In the genomic region with DNA sequence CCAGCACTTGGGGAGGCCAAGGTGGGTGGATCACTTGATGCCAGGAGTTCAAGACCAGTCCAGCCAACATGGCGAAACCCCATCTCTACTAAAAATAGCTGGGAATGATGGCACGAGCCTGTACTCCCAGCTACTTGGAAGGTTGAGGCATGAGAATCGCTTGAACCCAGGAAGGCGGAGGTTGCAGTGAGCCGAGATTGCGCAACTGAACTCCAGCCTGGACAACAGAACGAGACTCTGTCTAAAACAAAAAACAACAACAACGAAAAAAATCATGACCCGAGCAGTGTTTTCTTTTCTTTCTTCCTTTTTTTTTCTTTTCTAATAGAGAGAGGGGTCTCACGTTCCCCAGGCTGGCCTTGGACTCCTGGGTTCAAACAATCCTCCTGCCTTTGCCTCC, we compare ENCODE assay signal across 26 cellular contexts.
"Had no signal": no experiment of that assay in that cellular context is flagged by ENCODE, and none has a peak within 500 bp of the region (broad histone marks: within the 10 kb centered on the region; RNA-seq: fewer than 3 reads in every experiment).

No MANE protein-coding gene starts in this region.

- H3K9me3 Mint-ChIP-seq: activated CD4-positive, alpha-beta memory T cell treated with anti-CD3 and anti-CD28 coated beads for 36 hours; activated naive CD8-positive, alpha-beta T cell treated with anti-CD3 and anti-CD28 coated beads, Interleukin-2, amount 10 ng/mL, durations not matched to agents 7 days and 5 days; stimulated activated memory B cell treated with anti-CD40 and anti-IgM and Interleukin-4, amounts not matched to agents 10 μg/mL and 1 μg/mL and 100 μg/mL, for 72 hours; stimulated activated naive CD8-positive, alpha-beta T cell treated with anti-CD3 and anti-CD28 coated beads, Interleukin-15, amount 100 ng/mL, for 72 hours; T-helper 2 cell treated with Interferon-gamma antibody and Interleukin-4, amounts not matched to agents 5 μg/mL and 100 μg/mL, for 36 hours; type B pancreatic cell had no signal

- H3K4me3 ChIP-seq: pancreas, prostate gland, sigmoid colon, vagina had no signal

- H3K9me3 ChIP-seq: pancreas, prostate gland, sigmoid colon, vagina had no signal

- H3K27me3 ChIP-seq: pancreas, sigmoid colon, vagina had no signal

- H3K27ac ChIP-seq: pancreas, prostate gland, sigmoid colon, vagina, VCaP had no signal

- H3K36me3 ChIP-seq: pancreas, prostate gland, vagina had no signal

- H3K4me1 ChIP-seq: pancreas, prostate gland had no signal

- H3K27ac Mint-ChIP-seq: activated naive CD8-positive, alpha-beta T cell treated with anti-CD3 and anti-CD28 coated beads, Interleukin-2, amount 10 ng/mL, durations not matched to agents 7 days and 5 days; stimulated activated memory B cell treated with anti-CD40 and anti-IgM and Interleukin-4, amounts not matched to agents 10 μg/mL and 1 μg/mL and 100 μg/mL, for 72 hours; type B pancreatic cell had no signal

- ATAC-seq: left colon; pancreas; stimulated activated memory B cell treated with anti-CD40 and anti-IgM and Interleukin-4, amounts not matched to agents 10 μg/mL and 1 μg/mL and 100 μg/mL, for 72 hours; stimulated activated naive CD8-positive, alpha-beta T cell treated with anti-CD3 and anti-CD28 coated beads, Interleukin-15, amount 100 ng/mL, for 72 hours had no signal

- H3K36me3 Mint-ChIP-seq: type B pancreatic cell had no signal

- DNase-seq: activated CD4-positive, alpha-beta memory T cell treated with anti-CD3 and anti-CD28 coated beads for 36 hours; activated CD4-positive, alpha-beta T cell treated with anti-CD3 and anti-CD28 coated beads for 4 hours; activated effector memory CD4-positive, alpha-beta T cell treated with Interleukin-2 at 50 U/mL for 16 hours; activated naive CD4-positive, alpha-beta T cell treated with Interleukin-2 at 50 U/mL for 16 hours; activated naive CD8-positive, alpha-beta T cell treated with anti-CD3 and anti-CD28 coated beads, Interleukin-2, amount 10 ng/mL, durations not matched to agents 7 days and 5 days; activated T-cell treated with anti-CD3 and anti-CD28 coated beads for 4 hours; caudate nucleus; cortex of kidney; head of caudate nucleus; hippocampal formation; kidney; left colon; mammary epithelial cell; pancreas; retina; sigmoid colon; small intestine; stimulated activated CD4-positive, alpha-beta T cell treated with anti-CD3 and anti-CD28 coated beads, Interleukin-4, amount 100 ng/mL, for 24 hours; stimulated activated naive CD8-positive, alpha-beta T cell treated with anti-CD3 and anti-CD28 coated beads, Interleukin-15, amount 100 ng/mL, for 72 hours; substantia nigra had no signal

- H3K4me3 Mint-ChIP-seq: activated CD4-positive, alpha-beta memory T cell treated with anti-CD3 and anti-CD28 coated beads for 36 hours; activated naive CD8-positive, alpha-beta T cell treated with anti-CD3 and anti-CD28 coated beads, Interleukin-2, amount 10 ng/mL, durations not matched to agents 7 days and 5 days; stimulated activated memory B cell treated with anti-CD40 and anti-IgM and Interleukin-4, amounts not matched to agents 10 μg/mL and 1 μg/mL and 100 μg/mL, for 72 hours; T-helper 2 cell treated with Interferon-gamma antibody and Interleukin-4, amounts not matched to agents 5 μg/mL and 100 μg/mL, for 36 hours; type B pancreatic cell had no signal

- H3K27me3 Mint-ChIP-seq: activated CD4-positive, alpha-beta memory T cell treated with anti-CD3 and anti-CD28 coated beads for 36 hours; activated naive CD8-positive, alpha-beta T cell treated with anti-CD3 and anti-CD28 coated beads, Interleukin-2, amount 10 ng/mL, durations not matched to agents 7 days and 5 days; stimulated activated memory B cell treated with anti-CD40 and anti-IgM and Interleukin-4, amounts not matched to agents 10 μg/mL and 1 μg/mL and 100 μg/mL, for 72 hours; stimulated activated naive CD8-positive, alpha-beta T cell treated with anti-CD3 and anti-CD28 coated beads, Interleukin-15, amount 100 ng/mL, for 72 hours; type B pancreatic cell had no signal
